ENCODE assay signal across 1 cellular context in genomic region chr15:55740981-55741591, GRCh38.
TF ChIP-seq lines count a peak whose summit lies in the region.

No MANE protein-coding gene starts in this region.

TF ChIP-seq in HEK293, 187 proteins besides CTCF, POLR2A, EP300 and RAD21 (continued from another document):
- TF ChIP-seq ZNF510 (tag by site-specific recombination; IDR thresholded peaks at IDR 0.05; ENCODE audit: insufficient replicate concordance) (no peak), BCL11A (tag by site-specific recombination; IDR thresholded peaks at IDR 0.05; ENCODE audit: low read depth) (no peak), ZNF239 (tag by site-specific recombination; IDR thresholded peaks at IDR 0.05) (no peak), ZNF146 (tag by site-specific recombination; IDR thresholded peaks at IDR 0.05) (no peak), ZFP3 (tag by site-specific recombination; IDR thresholded peaks at IDR 0.05; ENCODE audit: low read depth) (no peak), ZNF426 (tag by site-specific recombination; IDR thresholded peaks at IDR 0.05) (no peak), ZNF514 (tag by site-specific recombination; IDR thresholded peaks at IDR 0.05) (no peak), ZNF768 (tag by site-specific recombination; IDR thresholded peaks at IDR 0.05) (no peak), ZNF747 (tag by site-specific recombination; IDR thresholded peaks at IDR 0.05) (no peak), ZNF692 (tag by site-specific recombination; IDR thresholded peaks at IDR 0.05) (no peak), ZNF670 (tag by site-specific recombination; IDR thresholded peaks at IDR 0.05; ENCODE audit: low read depth) (no peak), ZNF48 (tag by site-specific recombination; IDR thresholded peaks at IDR 0.05) (no peak), REPIN1 (tag by site-specific recombination; IDR thresholded peaks at IDR 0.05; ENCODE audit: low read depth) (no peak), ZNF174 (tag by site-specific recombination; IDR thresholded peaks at IDR 0.05) (no peak), ZNF701 (tag by site-specific recombination; IDR thresholded peaks at IDR 0.05) (no peak), KLF7 (tag by site-specific recombination; IDR thresholded peaks at IDR 0.05; ENCODE audit: borderline replicate concordance) (peak; percentile 77; the same call in 1 of the 2 replicates), ZXDB (tag by site-specific recombination; IDR thresholded peaks at IDR 0.05) (peak; percentile 90), GLIS2 (tag by site-specific recombination; IDR thresholded peaks at IDR 0.05) (no peak), ZNF571 (tag by site-specific recombination; IDR thresholded peaks at IDR 0.05) (no peak), ZNF423 (tag by site-specific recombination; IDR thresholded peaks at IDR 0.05) (peak; percentile 57; the same call in 1 of the 2 replicates), ZNF837 (tag by site-specific recombination; IDR thresholded peaks at IDR 0.05) (no peak), TRIM28 (IDR thresholded peaks at IDR 0.05; ENCODE audit: borderline replicate concordance, low read length) (no peak), ZNF776 (tag by site-specific recombination; IDR thresholded peaks at IDR 0.05; ENCODE audit: borderline replicate concordance) (no peak), ZNF677 (tag by site-specific recombination; IDR thresholded peaks at IDR 0.05) (no peak), PBX3 (CRISPR knock-in tag; IDR thresholded peaks at IDR 0.05) (no peak), ZNF623 (tag by site-specific recombination; IDR thresholded peaks at IDR 0.05) (no peak), ZSCAN23 (tag by site-specific recombination; IDR thresholded peaks at IDR 0.05) (no peak), ZNF521 (tag by site-specific recombination; IDR thresholded peaks at IDR 0.05) (no peak), SCRT1 (tag by site-specific recombination; IDR thresholded peaks at IDR 0.05; ENCODE audit: borderline replicate concordance) (peak; percentile 82), ZNF140 (tag by site-specific recombination; IDR thresholded peaks at IDR 0.05) (no peak), ZNF2 (tag by site-specific recombination; IDR thresholded peaks at IDR 0.05) (no peak), ZNF555 (tag by site-specific recombination; conservative IDR thresholded peaks at IDR 0.05) (no peak), ZNF548 (tag by site-specific recombination; IDR thresholded peaks at IDR 0.05) (no peak), RBAK (tag by site-specific recombination; IDR thresholded peaks at IDR 0.05) (no peak), ZNF654 (tag by site-specific recombination; IDR thresholded peaks at IDR 0.05; ENCODE audit: low read depth) (0 out of 2 replicates have a peak, but pooled peaks have one; percentile 4), ZNF560 (tag by site-specific recombination; IDR thresholded peaks at IDR 0.05; ENCODE audit: borderline replicate concordance) (no peak), ZNF121 (tag by site-specific recombination; IDR thresholded peaks at IDR 0.05) (peak; percentile 35; the same call in 1 of the 2 replicates), ZNF221 (tag by site-specific recombination; IDR thresholded peaks at IDR 0.05; ENCODE audit: borderline replicate concordance) (no peak), SP3 (tag by site-specific recombination; IDR thresholded peaks at IDR 0.05) (no peak), INSM2 (tag by site-specific recombination; IDR thresholded peaks at IDR 0.05) (peak; percentile 72), ZNF266 (tag by site-specific recombination; IDR thresholded peaks at IDR 0.05; ENCODE audit: low read depth) (no peak), KLF10 (tag by site-specific recombination; IDR thresholded peaks at IDR 0.05) (peak; percentile 55), HOXD13 (CRISPR knock-in tag; IDR thresholded peaks at IDR 0.05; ENCODE audit: borderline replicate concordance) (no peak), IKZF3 (tag by site-specific recombination; IDR thresholded peaks at IDR 0.05) (peak; percentile 91; the same call in 1 of the 2 replicates), YY2 (tag by site-specific recombination; IDR thresholded peaks at IDR 0.05) (no peak)
- TF ChIP-seq, protein P1, sequence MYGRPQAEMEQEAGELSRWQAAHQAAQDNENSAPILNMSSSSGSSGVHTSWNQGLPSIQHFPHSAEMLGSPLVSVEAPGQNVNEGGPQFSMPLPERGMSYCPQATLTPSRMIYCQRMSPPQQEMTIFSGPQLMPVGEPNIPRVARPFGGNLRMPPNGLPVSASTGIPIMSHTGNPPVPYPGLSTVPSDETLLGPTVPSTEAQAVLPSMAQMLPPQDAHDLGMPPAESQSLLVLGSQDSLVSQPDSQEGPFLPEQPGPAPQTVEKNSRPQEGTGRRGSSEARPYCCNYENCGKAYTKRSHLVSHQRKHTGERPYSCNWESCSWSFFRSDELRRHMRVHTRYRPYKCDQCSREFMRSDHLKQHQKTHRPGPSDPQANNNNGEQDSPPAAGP (tag by site-specific recombination; IDR thresholded peaks at IDR 0.05) = no peak
- TF ChIP-seq, protein P2, sequence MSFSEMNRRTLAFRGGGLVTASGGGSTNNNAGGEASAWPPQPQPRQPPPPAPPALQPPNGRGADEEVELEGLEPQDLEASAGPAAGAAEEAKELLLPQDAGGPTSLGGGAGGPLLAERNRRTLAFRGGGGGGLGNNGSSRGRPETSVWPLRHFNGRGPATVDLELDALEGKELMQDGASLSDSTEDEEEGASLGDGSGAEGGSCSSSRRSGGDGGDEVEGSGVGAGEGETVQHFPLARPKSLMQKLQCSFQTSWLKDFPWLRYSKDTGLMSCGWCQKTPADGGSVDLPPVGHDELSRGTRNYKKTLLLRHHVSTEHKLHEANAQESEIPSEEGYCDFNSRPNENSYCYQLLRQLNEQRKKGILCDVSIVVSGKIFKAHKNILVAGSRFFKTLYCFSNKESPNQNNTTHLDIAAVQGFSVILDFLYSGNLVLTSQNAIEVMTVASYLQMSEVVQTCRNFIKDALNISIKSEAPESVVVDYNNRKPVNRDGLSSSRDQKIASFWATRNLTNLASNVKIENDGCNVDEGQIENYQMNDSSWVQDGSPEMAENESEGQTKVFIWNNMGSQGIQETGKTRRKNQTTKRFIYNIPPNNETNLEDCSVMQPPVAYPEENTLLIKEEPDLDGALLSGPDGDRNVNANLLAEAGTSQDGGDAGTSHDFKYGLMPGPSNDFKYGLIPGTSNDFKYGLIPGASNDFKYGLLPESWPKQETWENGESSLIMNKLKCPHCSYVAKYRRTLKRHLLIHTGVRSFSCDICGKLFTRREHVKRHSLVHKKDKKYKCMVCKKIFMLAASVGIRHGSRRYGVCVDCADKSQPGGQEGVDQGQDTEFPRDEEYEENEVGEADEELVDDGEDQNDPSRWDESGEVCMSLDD (tag by site-specific recombination; IDR thresholded peaks at IDR 0.05) = no peak
- TF ChIP-seq, protein P3, sequence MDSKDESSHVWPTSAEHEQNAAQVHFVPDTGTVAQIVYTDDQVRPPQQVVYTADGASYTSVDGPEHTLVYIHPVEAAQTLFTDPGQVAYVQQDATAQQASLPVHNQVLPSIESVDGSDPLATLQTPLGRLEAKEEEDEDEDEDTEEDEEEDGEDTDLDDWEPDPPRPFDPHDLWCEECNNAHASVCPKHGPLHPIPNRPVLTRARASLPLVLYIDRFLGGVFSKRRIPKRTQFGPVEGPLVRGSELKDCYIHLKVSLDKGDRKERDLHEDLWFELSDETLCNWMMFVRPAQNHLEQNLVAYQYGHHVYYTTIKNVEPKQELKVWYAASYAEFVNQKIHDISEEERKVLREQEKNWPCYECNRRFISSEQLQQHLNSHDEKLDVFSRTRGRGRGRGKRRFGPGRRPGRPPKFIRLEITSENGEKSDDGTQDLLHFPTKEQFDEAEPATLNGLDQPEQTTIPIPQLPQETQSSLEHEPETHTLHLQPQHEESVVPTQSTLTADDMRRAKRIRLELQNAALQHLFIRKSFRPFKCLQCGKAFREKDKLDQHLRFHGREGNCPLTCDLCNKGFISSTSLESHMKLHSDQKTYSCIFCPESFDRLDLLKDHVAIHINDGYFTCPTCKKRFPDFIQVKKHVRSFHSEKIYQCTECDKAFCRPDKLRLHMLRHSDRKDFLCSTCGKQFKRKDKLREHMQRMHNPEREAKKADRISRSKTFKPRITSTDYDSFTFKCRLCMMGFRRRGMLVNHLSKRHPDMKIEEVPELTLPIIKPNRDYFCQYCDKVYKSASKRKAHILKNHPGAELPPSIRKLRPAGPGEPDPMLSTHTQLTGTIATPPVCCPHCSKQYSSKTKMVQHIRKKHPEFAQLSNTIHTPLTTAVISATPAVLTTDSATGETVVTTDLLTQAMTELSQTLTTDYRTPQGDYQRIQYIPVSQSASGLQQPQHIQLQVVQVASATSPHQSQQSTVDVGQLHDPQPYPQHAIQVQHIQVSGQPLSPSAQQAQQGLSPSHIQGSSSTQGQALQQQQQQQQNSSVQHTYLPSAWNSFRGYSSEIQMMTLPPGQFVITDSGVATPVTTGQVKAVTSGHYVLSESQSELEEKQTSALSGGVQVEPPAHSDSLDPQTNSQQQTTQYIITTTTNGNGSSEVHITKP (tag by site-specific recombination; IDR thresholded peaks at IDR 0.05) = no peak; the same call in 1 of the 2 replicates
- TF ChIP-seq, protein P4, sequence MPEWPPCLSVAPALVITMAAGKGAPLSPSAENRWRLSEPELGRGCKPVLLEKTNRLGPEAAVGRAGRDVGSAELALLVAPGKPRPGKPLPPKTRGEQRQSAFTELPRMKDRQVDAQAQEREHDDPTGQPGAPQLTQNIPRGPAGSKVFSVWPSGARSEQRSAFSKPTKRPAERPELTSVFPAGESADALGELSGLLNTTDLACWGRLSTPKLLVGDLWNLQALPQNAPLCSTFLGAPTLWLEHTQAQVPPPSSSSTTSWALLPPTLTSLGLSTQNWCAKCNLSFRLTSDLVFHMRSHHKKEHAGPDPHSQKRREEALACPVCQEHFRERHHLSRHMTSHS (tag by site-specific recombination; IDR thresholded peaks at IDR 0.05) = peak; percentile 74; the same call in 1 of the 2 replicates
- TF ChIP-seq, protein P5, sequence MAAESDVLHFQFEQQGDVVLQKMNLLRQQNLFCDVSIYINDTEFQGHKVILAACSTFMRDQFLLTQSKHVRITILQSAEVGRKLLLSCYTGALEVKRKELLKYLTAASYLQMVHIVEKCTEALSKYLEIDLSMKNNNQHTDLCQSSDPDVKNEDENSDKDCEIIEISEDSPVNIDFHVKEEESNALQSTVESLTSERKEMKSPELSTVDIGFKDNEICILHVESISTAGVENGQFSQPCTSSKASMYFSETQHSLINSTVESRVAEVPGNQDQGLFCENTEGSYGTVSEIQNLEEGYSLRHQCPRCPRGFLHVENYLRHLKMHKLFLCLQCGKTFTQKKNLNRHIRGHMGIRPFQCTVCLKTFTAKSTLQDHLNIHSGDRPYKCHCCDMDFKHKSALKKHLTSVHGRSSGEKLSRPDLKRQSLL (tag by site-specific recombination; IDR thresholded peaks at IDR 0.05) = 0 out of 2 replicates have a peak, but pooled peaks have one; percentile 43
